ENCODE assay signal across 18 cellular contexts in genomic region chr22:44621401-44622146, GRCh38.
DNase-seq lines count a peak whose midpoint lies in the region; ATAC-seq and TF ChIP-seq lines count a peak whose summit lies in the region.
"Had no signal": no experiment of that assay in that cellular context is flagged by ENCODE, and none has a peak within 500 bp of the region (broad histone marks: within the 10 kb centered on the region; RNA-seq: fewer than 3 reads in every experiment).

No MANE protein-coding gene starts in this region.

- H4K91ac ChIP-seq in neuronal stem cell (ENCODE audit: low read depth, low read length, poor library complexity): no peak overlapping the region

- peak overlapping the region; percentile 63 for H2BK12ac ChIP-seq in neuronal stem cell (ENCODE audit: low read length)

- CTCF ChIA-PET in CD8-positive, alpha-beta T cell (lab: Charles Lee): interaction anchor here (0.7 to 1.5 kb wide), 4 partner anchors 535 to 628 kb away, joined by 3 to 5 read pairs (median 4); no protein-coding TSS in a partner anchor

- H2BK15ac ChIP-seq in neuronal stem cell (ENCODE audit: low read length): peak overlapping the region; percentile 100

- no peak overlapping the region for H3K4me3 Mint-ChIP-seq in T-helper 1 cell treated with Interleukin-12 subunit alpha and Interleukin-12 subunit beta and Interleukin-4 antibody, amounts not matched to agents 30 μg/mL and 1 μg/mL, for 36 hours
- no peak overlapping the region for H3K4me3 Mint-ChIP-seq in CD8-positive, alpha-beta T cell
- H3K4me3 Mint-ChIP-seq: CD4-positive, alpha-beta T cell; HFFc6 had no signal

- no peak for ATAC-seq in CD8-positive, alpha-beta T cell
- ATAC-seq in GM18502 (IDR thresholded peaks at IDR 0.05; ENCODE audit: poor library complexity, unreplicated experiment): no peak

- no peaks in the 10 kb centered on the region for H3K27me3 Mint-ChIP-seq in T-helper 1 cell treated with Interleukin-12 subunit alpha and Interleukin-12 subunit beta and Interleukin-4 antibody, amounts not matched to agents 30 μg/mL and 1 μg/mL, for 36 hours (ENCODE audit: low read depth)
- no peaks in the 10 kb centered on the region for H3K27me3 Mint-ChIP-seq in CD8-positive, alpha-beta T cell (ENCODE audit: low read depth)
- H3K27me3 Mint-ChIP-seq: CD4-positive, alpha-beta T cell had no signal

- H3K27ac Mint-ChIP-seq in T-helper 1 cell treated with Interleukin-12 subunit alpha and Interleukin-12 subunit beta and Interleukin-4 antibody, amounts not matched to agents 30 μg/mL and 1 μg/mL, for 36 hours: peak overlapping the region; percentile 11
- H3K27ac Mint-ChIP-seq in CD8-positive, alpha-beta T cell: peak overlapping the region; percentile 22
- H3K27ac Mint-ChIP-seq: H9, HFFc6 had no signal

- H3K27ac ChIP-seq in CD8-positive, alpha-beta T cell (ENCODE audit: low read depth, low read length): no peak overlapping the region
- peak overlapping the region; percentile 92 for H3K27ac ChIP-seq in WERI-Rb-1
- H3K27ac ChIP-seq in neuronal stem cell (replicated peaks; ENCODE audit: low read length): no peak overlapping the region
- H3K27ac ChIP-seq: BLaER1, GM23248, SJSA1 had no signal

- peak overlapping the region; percentile 44 for H3K23ac ChIP-seq in neuronal stem cell (ENCODE audit: low read depth, low read length, poor library complexity)

- peaks cover 7% of the 10 kb centered on the region for H3K4me1 Mint-ChIP-seq in T-helper 1 cell treated with Interleukin-12 subunit alpha and Interleukin-12 subunit beta and Interleukin-4 antibody, amounts not matched to agents 30 μg/mL and 1 μg/mL, for 36 hours (ENCODE audit: low read depth)
- peaks cover 12% of the 10 kb centered on the region for H3K4me1 Mint-ChIP-seq in CD8-positive, alpha-beta T cell (ENCODE audit: low read depth)

- peaks cover 9% of the 10 kb centered on the region for H3K79me1 ChIP-seq in neuronal stem cell (ENCODE audit: low read depth, low read length)

- H3K9ac ChIP-seq in neuronal stem cell (ENCODE audit: low read depth, low read length, poor library complexity): no peak overlapping the region
- H3K9ac ChIP-seq: BLaER1, GM23248 had no signal

- no peak overlapping the region for H2AFZ ChIP-seq in neuronal stem cell (ENCODE audit: low read length)
- H2AFZ ChIP-seq: GM23248 had no signal

- TF ChIP-seq CTCF in CD8-positive, alpha-beta T cell (IDR thresholded peaks at IDR 0.05): no peak
- no peak for TF ChIP-seq CTCF in WERI-Rb-1 (IDR thresholded peaks at IDR 0.05; ENCODE audit: low read depth, low read length)

- peak overlapping the region; percentile 86 for H2AK5ac ChIP-seq in neuronal stem cell (ENCODE audit: low read depth, low read length)

- H3K14ac ChIP-seq in neuronal stem cell (ENCODE audit: low read length): no peak overlapping the region

- peak overlapping the region; percentile 93 for H3K4ac ChIP-seq in neuronal stem cell (ENCODE audit: low read length)

- H3K4me1 ChIP-seq in CD8-positive, alpha-beta T cell (ENCODE audit: insufficient read depth, low read length): peaks cover 28% of the 10 kb centered on the region
- peaks cover 22 to 32% of the 10 kb centered on the region in 2 donors for H3K4me1 ChIP-seq in neuronal stem cell (ENCODE audit: control insufficient read depth in 2 of 2, insufficient read depth in 1 of 2, low read depth in 1 of 2, low read length in 2 of 2)
- H3K4me1 ChIP-seq: SJSA1 had no signal

- H3K27me3 ChIP-seq in CD8-positive, alpha-beta T cell (ENCODE audit: insufficient read depth, low read length): no peaks in the 10 kb centered on the region
- H3K27me3 ChIP-seq in WERI-Rb-1 (ENCODE audit: insufficient read depth, low read depth, severe bottlenecking) (no peaks in the 10 kb centered on the region), neuronal stem cell (ENCODE audit: control insufficient read depth in 3 of 3, insufficient read depth in 3 of 3, low read depth in 1 of 3, low read length in 3 of 3) (peaks cover 0 to 4% (median 3%) of the 10 kb centered on the region in 3 experiments)
- H3K27me3 ChIP-seq: BLaER1, MG63, SJSA1 had no signal

- H2BK5ac ChIP-seq in neuronal stem cell (ENCODE audit: low read length): no peak overlapping the region

- no peak overlapping the region for H3K4me2 ChIP-seq in neuronal stem cell (ENCODE audit: insufficient read depth, low read length, poor library complexity, severe bottlenecking)

- intact Hi-C loops in CD8-positive, alpha-beta T cell (cut with DNase I, micrococcal nuclease): loop anchor here (1.0 to 10.0 kb wide), 5 partner anchors 45 to 807 kb away; partner anchors contain the start of genes EFCAB6 (in 1 of the 2) and PARVG (in 1 of the 2)

- H3K4me3 ChIP-seq in CD8-positive, alpha-beta T cell (ENCODE audit: low read depth, low read length): no peak overlapping the region
- H3K4me3 ChIP-seq in WERI-Rb-1 (ENCODE audit: low read depth, low read length) (no peak overlapping the region), neuronal stem cell (ENCODE audit: low read length in 2 of 2) (no peak overlapping the region)
- H3K4me3 ChIP-seq: BLaER1, GM23248, MG63, SJSA1 had no signal

- no CpG with 5 or more reads among the region's 21 CpGs for WGBS in neuronal stem cell (ENCODE audit: extremely low coverage in 2 of 2, insufficient read length in 2 of 2, insufficient replicate concordance in 1 of 2), 2 donors

- no peaks in the 10 kb centered on the region for H3K9me3 Mint-ChIP-seq in T-helper 1 cell treated with Interleukin-12 subunit alpha and Interleukin-12 subunit beta and Interleukin-4 antibody, amounts not matched to agents 30 μg/mL and 1 μg/mL, for 36 hours
- H3K9me3 Mint-ChIP-seq in CD8-positive, alpha-beta T cell: no peaks in the 10 kb centered on the region
- H3K9me3 Mint-ChIP-seq: CD4-positive, alpha-beta T cell; H9; HFFc6 had no signal

- DNase-seq in T-helper 1 cell: no peak
- no peak for DNase-seq in CD8-positive, alpha-beta T cell
- no peak for DNase-seq in WERI-Rb-1
- DNase-seq in neuronal stem cell (ENCODE audit: low spot score): no peak
- DNase-seq in AML-193 (lab: John Stamatoyannopoulos, UW): no peak
- no peak for DNase-seq in NCI-H2227 treated with DMSO at 0.1 percent for 48 hours (lab: John Stamatoyannopoulos, UW)
- DNase-seq: GM23248, HFFc6, KG1, MG63, NCI-H446 treated with DMSO at 0.1 percent for 48 hours, Right ventricle myocardium superior had no signal

- H3K9me3 ChIP-seq in CD8-positive, alpha-beta T cell (ENCODE audit: low read length): no peaks in the 10 kb centered on the region
- no peaks in the 10 kb centered on the region for H3K9me3 ChIP-seq in WERI-Rb-1 (ENCODE audit: severe bottlenecking)
- peaks cover 0 to 13% of the 10 kb centered on the region in 2 donors for H3K9me3 ChIP-seq in neuronal stem cell (replicated peaks in 1 of 2; ENCODE audit: control insufficient read depth in 2 of 2, insufficient read depth in 1 of 2, low read depth in 1 of 2, low read length in 2 of 2)
- H3K9me3 ChIP-seq: BLaER1, MG63, SJSA1 had no signal

- no peak overlapping the region for H4K8ac ChIP-seq in neuronal stem cell (ENCODE audit: low read depth, low read length)

- POLR2A ChIA-PET in CD8-positive, alpha-beta T cell (lab: Charles Lee): no interaction called here

- H2BK120ac ChIP-seq in neuronal stem cell (ENCODE audit: low read depth, low read length): peak overlapping the region; percentile 95

- H3K36me3 ChIP-seq in CD8-positive, alpha-beta T cell (ENCODE audit: insufficient read depth, low read length): no peaks in the 10 kb centered on the region
- H3K36me3 ChIP-seq in WERI-Rb-1: no peaks in the 10 kb centered on the region
- H3K36me3 ChIP-seq in neuronal stem cell (replicated peaks in 1 of 2; ENCODE audit: control insufficient read depth in 2 of 2, insufficient read depth in 2 of 2, low read length in 2 of 2): peaks cover 0 to 8% of the 10 kb centered on the region in 2 donors
- H3K36me3 ChIP-seq: BLaER1, MG63, SJSA1 had no signal

- H3K36me3 Mint-ChIP-seq in T-helper 1 cell treated with Interleukin-12 subunit alpha and Interleukin-12 subunit beta and Interleukin-4 antibody, amounts not matched to agents 30 μg/mL and 1 μg/mL, for 36 hours (ENCODE audit: low read depth): no peaks in the 10 kb centered on the region
- H3K36me3 Mint-ChIP-seq in CD8-positive, alpha-beta T cell: no peaks in the 10 kb centered on the region

- peak overlapping the region; percentile 91 for H3K18ac ChIP-seq in neuronal stem cell (ENCODE audit: low read length)
